18 cellular contexts compared by ENCODE assay signal in the genomic region with DNA sequence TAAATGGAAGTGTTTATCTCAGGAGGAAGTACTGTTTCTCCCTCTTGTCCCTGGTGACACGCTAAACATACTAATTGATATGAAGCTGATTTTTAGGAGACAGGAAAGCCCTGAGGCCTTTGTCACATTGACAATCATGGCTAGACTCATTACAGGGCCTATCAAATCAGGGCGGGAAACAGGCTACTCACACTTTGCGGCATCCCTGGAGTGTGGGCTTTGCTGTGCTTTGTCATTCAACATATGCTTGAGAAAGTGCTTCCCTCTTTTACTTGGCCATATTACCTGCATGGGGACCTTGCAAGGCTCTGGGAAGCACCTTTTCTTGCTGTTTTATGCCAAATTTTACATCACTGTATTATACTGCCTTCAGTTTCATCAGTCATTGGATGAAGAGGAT.
"Had no signal": no experiment of that assay in that cellular context is flagged by ENCODE, and none has a peak within 500 bp of the region (broad histone marks: within the 10 kb centered on the region; RNA-seq: fewer than 3 reads in every experiment).

No MANE protein-coding gene starts in this region.

- DNase-seq: activated CD4-positive, alpha-beta T cell treated with anti-CD3 and anti-CD28 coated beads for 36 hours; activated CD4-positive, alpha-beta T cell treated with anti-CD3 and anti-CD28 coated beads, Interleukin-2, amount 50 U/mL, for 48 hours; activated gamma-delta T cell treated with Interleukin-2 at 50 U/mL for 16 hours; cerebellar nuclear complex; cortex of kidney; effector CD4-positive, alpha-beta T cell; heart left ventricle; midbrain; stimulated activated naive B cell treated with anti-CD40 and anti-IgM and Interleukin-4, amounts not matched to agents 10 μg/mL and 1 μg/mL and 100 μg/mL, for 72 hours; T-helper 2 cell; upper lobe of right lung had no signal

- H3K79me2 ChIP-seq: parathyroid adenoma had no signal

- H3K36me3 ChIP-seq: gastroesophageal sphincter, heart left ventricle, upper lobe of right lung had no signal

- H3K9ac ChIP-seq: parathyroid adenoma had no signal

- H3K27me3 ChIP-seq: gastroesophageal sphincter, heart left ventricle, upper lobe of right lung had no signal

- H3K9me3 ChIP-seq: upper lobe of right lung had no signal

- H3K27ac ChIP-seq: gastroesophageal sphincter, heart left ventricle, parathyroid adenoma, upper lobe of right lung had no signal

- H3K4me1 ChIP-seq: gastroesophageal sphincter, parathyroid adenoma, upper lobe of right lung had no signal

- H3K4me3 ChIP-seq: gastroesophageal sphincter, heart left ventricle, lung, upper lobe of right lung had no signal

- ATAC-seq: activated CD4-positive, alpha-beta T cell treated with anti-CD3 and anti-CD28 coated beads for 36 hours; esophagus mucosa; gastroesophageal sphincter; heart left ventricle; left lobe of liver; stimulated activated naive B cell treated with anti-CD40 and anti-IgM and Interleukin-4, amounts not matched to agents 10 μg/mL and 1 μg/mL and 100 μg/mL, for 72 hours; upper lobe of right lung had no signal

- H2AFZ ChIP-seq: parathyroid adenoma had no signal

- FAIRE-seq: bronchial epithelial cell, keratinocyte had no signal
